ENCODE assay signal across 9 cellular contexts in genomic region chr18:22514655-22515054, GRCh38.
"Had no signal": no experiment of that assay in that cellular context is flagged by ENCODE, and none has a peak within 500 bp of the region (broad histone marks: within the 10 kb centered on the region; RNA-seq: fewer than 3 reads in every experiment).

No MANE protein-coding gene starts in this region.

- H3K9me3 Mint-ChIP-seq: HFFc6, IgD-negative memory B cell had no signal

- H3K4me3 ChIP-seq: GM23248, HAP-1 had no signal

- ATAC-seq: HCT116, HepG2 had no signal

- H3K36me3 Mint-ChIP-seq: IgD-negative memory B cell had no signal

- H3K27ac Mint-ChIP-seq: HFFc6, IgD-negative memory B cell had no signal

- H3K27ac ChIP-seq: GM23248, HL-60 had no signal

- DNase-seq: GM23248, GOT3, H7, HFFc6 had no signal

- FAIRE-seq: HepG2 had no signal

- H3K4me3 Mint-ChIP-seq: HFFc6, IgD-negative memory B cell had no signal

- H3K36me3 ChIP-seq: HAP-1 had no signal

- H3K4me1 Mint-ChIP-seq: IgD-negative memory B cell had no signal
